ENCODE assay signal across 8 cellular contexts in the genomic region with DNA sequence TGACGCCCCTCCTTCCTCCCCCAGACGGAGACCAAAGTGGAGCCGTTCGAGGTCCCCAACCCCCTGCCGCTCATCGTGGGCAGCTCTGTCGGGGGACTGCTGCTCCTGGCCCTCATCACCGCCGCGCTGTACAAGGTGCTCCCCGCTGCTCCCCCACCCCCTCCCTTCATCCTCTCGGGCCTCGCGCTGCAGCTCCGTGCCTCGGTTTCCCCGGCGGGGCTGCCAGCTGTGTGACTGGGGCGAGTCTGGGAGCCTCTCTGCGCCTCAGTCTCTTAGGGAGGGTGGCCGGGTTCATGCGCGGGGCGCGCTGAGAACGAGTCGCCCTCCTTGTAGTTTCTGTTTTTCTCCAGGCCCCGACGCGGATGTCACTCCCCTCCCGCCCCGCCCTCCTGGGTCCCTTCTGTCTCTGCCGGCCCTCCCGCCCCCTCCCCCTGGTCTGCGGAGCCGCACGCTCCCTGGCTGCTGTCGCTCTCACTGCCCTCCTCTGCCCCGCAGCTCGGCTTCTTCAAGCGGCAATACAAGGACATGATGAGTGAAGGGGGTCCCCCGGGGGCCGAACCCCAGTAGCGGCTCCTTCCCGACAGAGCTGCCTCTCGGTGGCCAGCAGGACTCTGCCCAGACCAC. TPM values are rescaled to one million over a fixed set of nuclear protein-coding genes. Genes with fewer than 3 reads are reported as not detected.
DNase-seq lines count a peak whose midpoint lies in the region; ATAC-seq and TF ChIP-seq lines count a peak whose summit lies in the region.

No MANE protein-coding gene starts in this region.

- H3K36me3 ChIP-seq in cardiac muscle cell (no peaks in the 10 kb centered on the region), upper lobe of left lung (no peaks in the 10 kb centered on the region)

- ATAC-seq in Right ventricle myocardium superior (ENCODE audit: poor library complexity): no peak
- peak in 1 of 2 donors; percentile 21 for ATAC-seq in upper lobe of left lung (ENCODE audit: low FRiP score in 2 of 2)

- H3K4me3 ChIP-seq in cardiac muscle cell (peak overlapping the region; percentile 14), upper lobe of left lung (peak overlapping the region in 3 of 4 donors; percentile 25 to 38 (median 38))

- intact Hi-C loops in Right ventricle myocardium superior (cut with DNase I): no loop called here
- intact Hi-C loops in activated T-helper 2 cell treated with anti-CD3 and anti-CD28 coated beads, Interferon-gamma antibody, Interleukin-2, Interleukin-4, amounts not matched to agents 10 μg/mL and 5 μg/mL and 100 μg/mL, durations not matched to agents 14 hours and 24 hours and 36 hours (cut with micrococcal nuclease): no loop called here

- peak overlapping the region; percentile 64 for H3K4me3 Mint-ChIP-seq in activated T-helper 2 cell treated with anti-CD3 and anti-CD28 coated beads, Interferon-gamma antibody, Interleukin-2, Interleukin-4, amounts not matched to agents 10 μg/mL and 5 μg/mL and 100 μg/mL, durations not matched to agents 14 hours and 24 hours and 36 hours (ENCODE audit: low read depth)
- no peak overlapping the region for H3K4me3 Mint-ChIP-seq in HFFc6

- WGBS in upper lobe of left lung, 2 donors: 2 to 7% methylated on average over 9 to 22 of the region's 46 CpGs

- peaks cover 16% of the 10 kb centered on the region for H3K27me3 Mint-ChIP-seq in activated T-helper 2 cell treated with anti-CD3 and anti-CD28 coated beads, Interferon-gamma antibody, Interleukin-2, Interleukin-4, amounts not matched to agents 10 μg/mL and 5 μg/mL and 100 μg/mL, durations not matched to agents 14 hours and 24 hours and 36 hours (ENCODE audit: low read depth)
- H3K27me3 Mint-ChIP-seq in HFFc6 (ENCODE audit: insufficient read depth): peaks cover 46% of the 10 kb centered on the region

- TF ChIP-seq EP300 in upper lobe of left lung (IDR thresholded peaks at IDR 0.05): no peak

- TF ChIP-seq POLR2A in upper lobe of left lung (IDR thresholded peaks at IDR 0.05): no peak

- H3K27me3 ChIP-seq in cardiac muscle cell (peaks cover 44% of the 10 kb centered on the region), upper lobe of left lung (peaks cover 0 to 12% (median 0%) of the 10 kb centered on the region in 4 donors)

- peaks cover 19% of the 10 kb centered on the region for H3K4me1 Mint-ChIP-seq in activated T-helper 2 cell treated with anti-CD3 and anti-CD28 coated beads, Interferon-gamma antibody, Interleukin-2, Interleukin-4, amounts not matched to agents 10 μg/mL and 5 μg/mL and 100 μg/mL, durations not matched to agents 14 hours and 24 hours and 36 hours (ENCODE audit: low read depth)
- peaks cover 7% of the 10 kb centered on the region for H3K4me1 Mint-ChIP-seq in HFFc6 (ENCODE audit: low read depth)

- DNase-seq in cardiac muscle cell (ENCODE audit: low read depth in 1 of 2, low spot score in 1 of 2): peak in 1 of 2 donors; percentile 35
- no peak for DNase-seq in Right ventricle myocardium superior
- DNase-seq in activated T-helper 2 cell treated with anti-CD3 and anti-CD28 coated beads, Interferon-gamma antibody, Interleukin-2, Interleukin-4, amounts not matched to agents 10 μg/mL and 5 μg/mL and 100 μg/mL, durations not matched to agents 14 hours and 24 hours and 36 hours (ENCODE audit: low spot score): no peak
- DNase-seq in iPS-NIHi11 (ENCODE audit: low spot score): peak; percentile 47
- DNase-seq in upper lobe of left lung: peak in 1 of 2 donors; percentile 61
- DNase-seq in NCI-H82 (lab: John Stamatoyannopoulos, UW): no peak
- DNase-seq in NCI-H1048 (lab: John Stamatoyannopoulos, UW): no peak
- no peak for DNase-seq in HFFc6

- H3K9me3 Mint-ChIP-seq in activated T-helper 2 cell treated with anti-CD3 and anti-CD28 coated beads, Interferon-gamma antibody, Interleukin-2, Interleukin-4, amounts not matched to agents 10 μg/mL and 5 μg/mL and 100 μg/mL, durations not matched to agents 14 hours and 24 hours and 36 hours: no peaks in the 10 kb centered on the region
- no peaks in the 10 kb centered on the region for H3K9me3 Mint-ChIP-seq in HFFc6

- TF ChIP-seq CTCF in cardiac muscle cell (IDR thresholded peaks at IDR 0.05; ENCODE audit: low read depth, low read length): no peak
- no peak for TF ChIP-seq CTCF in upper lobe of left lung (IDR thresholded peaks at IDR 0.05)
- no peak for TF ChIP-seq CTCF in HFFc6 (IDR thresholded peaks at IDR 0.05)

- no peak overlapping the region for H3K27ac ChIP-seq in cardiac muscle cell
- H3K27ac ChIP-seq in upper lobe of left lung: no peak overlapping the region

- H3K9me3 ChIP-seq in cardiac muscle cell (ENCODE audit: low read depth) (no peaks in the 10 kb centered on the region), upper lobe of left lung (no peaks in the 10 kb centered on the region)

- no peak overlapping the region for H3K27ac Mint-ChIP-seq in activated T-helper 2 cell treated with anti-CD3 and anti-CD28 coated beads, Interferon-gamma antibody, Interleukin-2, Interleukin-4, amounts not matched to agents 10 μg/mL and 5 μg/mL and 100 μg/mL, durations not matched to agents 14 hours and 24 hours and 36 hours
- no peak overlapping the region for H3K27ac Mint-ChIP-seq in HFFc6

- H3K4me1 ChIP-seq in cardiac muscle cell (ENCODE audit: low read depth) (no peaks in the 10 kb centered on the region), upper lobe of left lung (peaks cover 0 to 9% (median 4%) of the 10 kb centered on the region in 4 donors)

- peaks cover 9% of the 10 kb centered on the region for H3K36me3 Mint-ChIP-seq in activated T-helper 2 cell treated with anti-CD3 and anti-CD28 coated beads, Interferon-gamma antibody, Interleukin-2, Interleukin-4, amounts not matched to agents 10 μg/mL and 5 μg/mL and 100 μg/mL, durations not matched to agents 14 hours and 24 hours and 36 hours (ENCODE audit: low read depth)
- H3K36me3 Mint-ChIP-seq in HFFc6 (ENCODE audit: low read depth): 0 out of 2 replicates have a peak, but pooled peaks cover 3% of the 10 kb centered on the region

RNA-seq across cellular contexts. Expression of a gene that starts 23.7 kb away (rescaled TPM):
- total RNA-seq in cardiac muscle cell: 0.53 and 0.69 TPM in 2 replicates
- polyA plus RNA-seq in cardiac muscle cell: not detected in 2 replicates
- 1.2 TPM for total RNA-seq in Right ventricle myocardium superior
- 56.2 and 56.9 TPM in 2 replicates for total RNA-seq in activated T-helper 2 cell treated with anti-CD3 and anti-CD28 coated beads, Interferon-gamma antibody, Interleukin-2, Interleukin-4, amounts not matched to agents 10 μg/mL and 5 μg/mL and 100 μg/mL, durations not matched to agents 14 hours and 24 hours and 36 hours
- 100 to 1,000 TPM in 4 of 6 donors, 10 to 100 TPM in 2; 24.0 to 318 (median 134) TPM for total RNA-seq in upper lobe of left lung
- total RNA-seq in HFFc6 (2021; fragmentation: NEBNext Ultra II Directional; extraction: Animal tissue kit (Norgen Biotek cat#: 25700)): not detected

Comparison
In these comparisons a context has a peak if more than half of its experiments do, and no peak if none do; other contexts are left out.
1. RNA of a gene that starts 23.7 kb away (total RNA-seq): 24.0 to 318 TPM in upper lobe of left lung and 56.2 to 56.9 TPM in activated T-helper 2 cell treated with anti-CD3 and anti-CD28 coated beads, Interferon-gamma antibody, Interleukin-2, Interleukin-4, amounts not matched to agents 10 μg/mL and 5 μg/mL and 100 μg/mL, durations not matched to agents 14 hours and 24 hours and 36 hours; 1.2 TPM in Right ventricle myocardium superior (single experiment), 0.53 to 0.69 TPM in cardiac muscle cell and not detected in HFFc6; every median in the first group is over 10 times any median in the second.